ENCODE assay signal across 8 cellular contexts in genomic region chr12:66131067-66131688, GRCh38. TPM values are rescaled to one million over a fixed set of nuclear protein-coding genes. Genes with fewer than 3 reads are reported as not detected.
DNase-seq lines count a peak whose midpoint lies in the region; ATAC-seq and TF ChIP-seq lines count a peak whose summit lies in the region.

No MANE protein-coding gene starts in this region.

- no peak overlapping the region for H3K4ac ChIP-seq in trophoblast cell (ENCODE audit: low read depth, low read length)

- peak overlapping the region; percentile 69 for H2AFZ ChIP-seq in trophoblast cell (ENCODE audit: insufficient read depth, low read length, poor library complexity)

- peaks cover 10% of the 10 kb centered on the region for H3K79me1 ChIP-seq in trophoblast cell (ENCODE audit: low read length)

- H4K8ac ChIP-seq in trophoblast cell (ENCODE audit: low read depth, low read length), result peak overlapping the region; percentile 84

- H3K36me3 Mint-ChIP-seq in activated CD4-positive, alpha-beta T cell treated with anti-CD3 and anti-CD28 coated beads for 36 hours (ENCODE audit: low read depth), result peaks cover 39% of the 10 kb centered on the region

- no peak overlapping the region for H2AK5ac ChIP-seq in trophoblast cell (ENCODE audit: low read length)

- peak overlapping the region; percentile 76 for H3K4me2 ChIP-seq in trophoblast cell (ENCODE audit: low read length)

- H3K27me3 ChIP-seq in Panc1 (ENCODE audit: control insufficient read depth, insufficient read depth, low read length), result no peaks in the 10 kb centered on the region
- no peaks in the 10 kb centered on the region for H3K27me3 ChIP-seq in esophagus (ENCODE audit: control insufficient read depth in 1 of 2, insufficient read depth in 2 of 2, low read length in 2 of 2)
- H3K27me3 ChIP-seq in trophoblast cell (ENCODE audit: insufficient read depth, low read length), result no peaks in the 10 kb centered on the region

- H2BK12ac ChIP-seq in trophoblast cell (ENCODE audit: low read length), result no peak overlapping the region

- no peak for DNase-seq in activated CD4-positive, alpha-beta T cell treated with anti-CD3 and anti-CD28 coated beads for 36 hours
- no peak for DNase-seq in activated CD4-positive, alpha-beta T cell treated with anti-CD3 and anti-CD28 coated beads, Interleukin-2, amount 50 U/mL, for 48 hours
- DNase-seq in Panc1 (ENCODE audit: low read depth, low spot score), result no peak
- DNase-seq in trophoblast cell, result peak in 1 of 2 donors; percentile 5
- no peak for DNase-seq in DMS114 treated with DMSO at 0.1 percent for 48 hours (lab: John Stamatoyannopoulos, UW; ENCODE audit: unreplicated experiment)
- no peak for DNase-seq in head of caudate nucleus
- DNase-seq in SW 1271 (lab: John Stamatoyannopoulos, UW), result no peak

- H3K18ac ChIP-seq in trophoblast cell (ENCODE audit: low read length), result peak overlapping the region; percentile 60

- intact Hi-C loops in activated CD4-positive, alpha-beta T cell treated with anti-CD3 and anti-CD28 coated beads for 36 hours (cut with DNase I, micrococcal nuclease), result loop anchor here (5.0 kb wide), 2 partner anchors 101 to 964 kb away; partner anchors contain the start of gene LEMD3 (in 1 of the 2)
- intact Hi-C loops in Panc1 (cut with micrococcal nuclease; ENCODE audit: unreplicated experiment) (no loop called here), head of caudate nucleus (cut with DNase I) (no loop called here)

- WGBS in esophagus, 2 donors, result 4 to 5% methylated on average over 11 of the region's 11 CpGs
- WGBS in trophoblast cell (ENCODE audit: extremely low coverage, insufficient coverage, insufficient read length), result no CpG with 5 or more reads among the region's 11 CpGs

- H3K9ac ChIP-seq in trophoblast cell (ENCODE audit: low read length), result peak overlapping the region; percentile 78

- peaks cover 8% of the 10 kb centered on the region for H3K4me1 ChIP-seq in Panc1 (ENCODE audit: control insufficient read depth, insufficient read depth, low read length)
- no peaks in the 10 kb centered on the region for H3K4me1 ChIP-seq in esophagus (ENCODE audit: control insufficient read depth in 2 of 2, insufficient read depth in 2 of 2, low read length in 1 of 2)
- peaks cover 0 to 7% of the 10 kb centered on the region in 2 experiments for H3K4me1 ChIP-seq in trophoblast cell (ENCODE audit: control insufficient read depth in 1 of 2, insufficient read depth in 2 of 2, low read length in 2 of 2)

- H3K36me3 ChIP-seq in Panc1 (ENCODE audit: control insufficient read depth, insufficient read depth, low read length) (peaks cover 28% of the 10 kb centered on the region), esophagus (ENCODE audit: control insufficient read depth in 2 of 2, insufficient read depth in 2 of 2, low read length in 1 of 2) (peaks cover 2 to 4% of the 10 kb centered on the region in 2 donors), trophoblast cell (ENCODE audit: control insufficient read depth in 1 of 2, insufficient read depth in 2 of 2, low read length in 2 of 2) (peaks cover 3 to 6% of the 10 kb centered on the region in 2 experiments)

- peak overlapping the region; percentile 99 for H3K4me3 Mint-ChIP-seq in activated CD4-positive, alpha-beta T cell treated with anti-CD3 and anti-CD28 coated beads for 36 hours

- no peaks in the 10 kb centered on the region for H3K27me3 Mint-ChIP-seq in activated CD4-positive, alpha-beta T cell treated with anti-CD3 and anti-CD28 coated beads for 36 hours

- in situ Hi-C loops in Panc1 (cut with HindIII; ENCODE audit: low pct_unique_long_range_greater_than_20kb, low sequenced_read_pairs), result no loop called here

- peak overlapping the region; percentile 56 for H2BK120ac ChIP-seq in trophoblast cell (ENCODE audit: insufficient read depth, low read length, poor library complexity)

- TSS peak; percentile 95 for BruUV-seq in Panc1 (replicated peaks; lab: Mats Ljungman, UMichigan)

- peaks cover 7% of the 10 kb centered on the region for H3K79me2 ChIP-seq in trophoblast cell (ENCODE audit: control insufficient read depth, insufficient read depth, low read length, poor library complexity)

- H2BK5ac ChIP-seq in trophoblast cell (ENCODE audit: low read depth, low read length, poor library complexity), result no peak overlapping the region

- H3K27ac ChIP-seq in Panc1 (ENCODE audit: low read length) (peak overlapping the region; percentile 85), esophagus (ENCODE audit: low read depth in 2 of 2, low read length in 1 of 2) (peak overlapping the region; percentile 64 to 91), trophoblast cell (ENCODE audit: low read depth, low read length) (peak overlapping the region; percentile 22)

- peak overlapping the region; percentile 53 for H3K14ac ChIP-seq in trophoblast cell (ENCODE audit: low read length)

- CTCF ChIA-PET in activated CD4-positive, alpha-beta T cell treated with anti-CD3 and anti-CD28 coated beads for 36 hours (lab: Charles Lee), result interaction anchor here (0.7 to 3.8 kb wide), 6 partner anchors 14 to 175 kb away, joined by 3 to 21 read pairs (median 3); no protein-coding TSS in a partner anchor
- CTCF ChIA-PET in Panc1 (lab: Charles Lee), result interaction anchor here (1.6 kb wide), 1 partner anchor 14 kb away, joined by 4 read pairs; no protein-coding TSS in a partner anchor

- peak; percentile 77 for ATAC-seq in activated CD4-positive, alpha-beta T cell treated with anti-CD3 and anti-CD28 coated beads for 36 hours
- peak; percentile 50 for ATAC-seq in Panc1

- peaks cover 44% of the 10 kb centered on the region for H3K4me1 Mint-ChIP-seq in activated CD4-positive, alpha-beta T cell treated with anti-CD3 and anti-CD28 coated beads for 36 hours

- H3K4me3 ChIP-seq in Panc1 (ENCODE audit: low read depth in 2 of 2, low read length in 2 of 2) (peak overlapping the region; percentile 67 to 93), esophagus (ENCODE audit: low read depth in 1 of 2, low read length in 2 of 2) (peak overlapping the region; percentile 85 to 100), trophoblast cell (ENCODE audit: low read depth, low read length) (peak overlapping the region; percentile 81)

- H4K12ac ChIP-seq in trophoblast cell (ENCODE audit: low read depth, low read length), result no peak overlapping the region

- TF ChIP-seq CTCF in Panc1 (IDR thresholded peaks at IDR 0.05), result no peak

- no peaks in the 10 kb centered on the region for H3K9me3 Mint-ChIP-seq in activated CD4-positive, alpha-beta T cell treated with anti-CD3 and anti-CD28 coated beads for 36 hours (ENCODE audit: low read depth)

- POLR2A ChIA-PET in activated CD4-positive, alpha-beta T cell treated with anti-CD3 and anti-CD28 coated beads for 36 hours (lab: Charles Lee), result interaction anchor here (0.7 to 1.2 kb wide), 3 partner anchors 16 to 98 kb away, joined by 3 to 14 read pairs (median 3); partner anchors contain the start of gene TMBIM4
- POLR2A ChIA-PET in Panc1 (lab: Charles Lee), result interaction anchor here (0.6 kb wide), 1 partner anchor 39 kb away, joined by 7 read pairs; the partner anchor contains the start of gene TMBIM4

- H3K9me3 ChIP-seq in Panc1 (ENCODE audit: control insufficient read depth, insufficient read depth, low read depth, low read length) (no peaks in the 10 kb centered on the region), esophagus (ENCODE audit: control insufficient read depth in 2 of 2, insufficient read depth in 1 of 2, low read depth in 1 of 2, low read length in 1 of 2) (no peaks in the 10 kb centered on the region), trophoblast cell (ENCODE audit: insufficient read depth, low read depth, low read length) (no peaks in the 10 kb centered on the region)

- peak overlapping the region; percentile 96 for H3K27ac Mint-ChIP-seq in activated CD4-positive, alpha-beta T cell treated with anti-CD3 and anti-CD28 coated beads for 36 hours

- no peak overlapping the region for H3K23ac ChIP-seq in trophoblast cell (ENCODE audit: low read length)

- H4K91ac ChIP-seq in trophoblast cell (ENCODE audit: low read depth, low read length), result peak overlapping the region; percentile 67

RNA-seq across cellular contexts. Expression of gene LLPH, which starts 0.6 kb away (rescaled TPM):
- total RNA-seq in activated CD4-positive, alpha-beta T cell treated with anti-CD3 and anti-CD28 coated beads for 36 hours, result 10 to 100 TPM; 33.1 to 36.5 TPM
- 40.5 TPM for total RNA-seq in Panc1 (2021; ENCODE audit: unreplicated experiment)
- 19.6 TPM for polyA plus RNA-seq in Panc1 (2012; ENCODE audit: insufficient read length)
- 10 to 100 TPM in 1 of 2 donors, 1 to 10 TPM in 1; 6.3 to 17.6 TPM for polyA plus RNA-seq in esophagus
- 26.9 and 27.6 TPM in 2 replicates for polyA plus RNA-seq in trophoblast cell (2013)

RNA-seq across cellular contexts. Expression of gene TMBIM4, which starts 38.6 kb away (rescaled TPM):
- 10 to 100 TPM; 41.4 to 44.6 TPM for total RNA-seq in activated CD4-positive, alpha-beta T cell treated with anti-CD3 and anti-CD28 coated beads for 36 hours
- total RNA-seq in Panc1 (2021; ENCODE audit: unreplicated experiment), result 115 TPM
- 170 TPM for polyA plus RNA-seq in Panc1 (2012; ENCODE audit: insufficient read length)
- polyA plus RNA-seq in esophagus, result 100 to 1,000 TPM in 1 of 2 donors, 10 to 100 TPM in 1; 83.6 to 104 TPM
- polyA plus RNA-seq in trophoblast cell (2013), result 47.4 and 48.5 TPM in 2 replicates

RNA-seq across cellular contexts. Expression of gene IRAK3, which starts 57.8 kb away (rescaled TPM):
- total RNA-seq in activated CD4-positive, alpha-beta T cell treated with anti-CD3 and anti-CD28 coated beads for 36 hours, result 1 to 10 TPM in 1 of 2 experiments, under 1 TPM in 1; 0.82 to 1.1 TPM
- total RNA-seq in Panc1 (2021; ENCODE audit: unreplicated experiment), result 2.4 TPM
- 1.1 TPM for polyA plus RNA-seq in Panc1 (2012; ENCODE audit: insufficient read length)
- under 1 TPM; 0.73 to 0.76 TPM for polyA plus RNA-seq in esophagus
- polyA plus RNA-seq in trophoblast cell (2013), result 0.18 and 0.21 TPM in 2 replicates

Comparison
In these comparisons a context has a peak if more than half of its experiments do, and no peak if none do; other contexts are left out.
1. H3K27ac ChIP-seq: peak in every context shown above with its lines; median percentile 85 in Panc1; 78 in esophagus; 22 in trophoblast cell.
2. intact Hi-C loops: an anchor here in activated CD4-positive, alpha-beta T cell treated with anti-CD3 and anti-CD28 coated beads for 36 hours (5.0 kb wide); none called in Panc1 and head of caudate nucleus.